In genomic region chr12:7907009-7907408, GRCh38 we compare ENCODE assay signal across 8 cellular contexts. TPM values are rescaled to one million over a fixed set of nuclear protein-coding genes. Genes with fewer than 3 reads are reported as not detected.
DNase-seq lines count a peak whose midpoint lies in the region; FAIRE-seq and TF ChIP-seq lines count a peak whose summit lies in the region.

No MANE protein-coding gene starts in this region.

- no peak for TF ChIP-seq POLR2A in thyroid gland (IDR thresholded peaks at IDR 0.05)

- H3K9me3 ChIP-seq in thyroid gland = no peaks in the 10 kb centered on the region

- H3K4me1 ChIP-seq in thyroid gland = no peaks in the 10 kb centered on the region

- no peak for FAIRE-seq in urothelium cell line (lab: Jason Lieb, UNC)

- intact Hi-C loops in thyroid gland (cut with DNase I) = no loop called here

- peak; percentile 4 for DNase-seq in AG09309 (ENCODE audit: low read depth)
- peak; percentile 57 for DNase-seq in H7
- DNase-seq in RPMI7951 (ENCODE audit: low read depth) = peak; percentile 58
- DNase-seq in germinal center (ENCODE audit: low spot score) = peak; percentile 23
- DNase-seq in urothelium cell line (ENCODE audit: low spot score) = peak; percentile 79
- DNase-seq in NCI-H1694 treated with DMSO at 0.1 percent for 48 hours (lab: John Stamatoyannopoulos, UW) = no peak
- DNase-seq in thyroid gland = no peak
- DNase-seq in activated effector memory CD4-positive, alpha-beta T cell treated with Interleukin-2 at 50 U/mL for 16 hours = no peak

- H3K27me3 ChIP-seq in H7 (ENCODE audit: control insufficient read depth, insufficient read depth, low read length) = no peaks in the 10 kb centered on the region
- no peaks in the 10 kb centered on the region for H3K27me3 ChIP-seq in thyroid gland

- no peak overlapping the region for H3K27ac ChIP-seq in thyroid gland

- H3K36me3 ChIP-seq in H7 (replicated peaks; ENCODE audit: control insufficient read depth, insufficient read depth, low read length) = no peaks in the 10 kb centered on the region
- H3K36me3 ChIP-seq in thyroid gland = no peaks in the 10 kb centered on the region

- TF ChIP-seq CTCF in AG09309 (IDR thresholded peaks at IDR 0.05; ENCODE audit: control insufficient read depth, insufficient read depth, low read depth, low read length, missing control alignments) = peak; percentile 41
- TF ChIP-seq CTCF in thyroid gland (IDR thresholded peaks at IDR 0.05) = no peak

- 32 to 37% methylated on average over 3 of the region's 3 CpGs for WGBS in thyroid gland, 2 donors

- H3K4me3 ChIP-seq in AG09309 (ENCODE audit: control insufficient read depth, low read depth, low read length) (no peak overlapping the region), H7 (ENCODE audit: insufficient read depth, low read depth, low read length) (no peak overlapping the region), thyroid gland (replicated peaks in 1 of 3) (no peak overlapping the region)

RNA-seq across cellular contexts. Expression of gene SLC2A3, which starts 29.0 kb away (rescaled TPM):
- total RNA-seq in H7 (2014; rRNA removed; shearing (Covaris generic)) = 289 and 357 TPM in 2 replicates
- 20.1 and 20.6 TPM in 2 replicates for total RNA-seq in RPMI7951 (2014; rRNA removed; shearing (Covaris generic))
- total RNA-seq in thyroid gland = 10 to 100 TPM in 2 of 4 donors, 1 to 10 TPM in 2; 9.2 to 81.0 (median 40.1) TPM

RNA-seq across cellular contexts. Expression of gene SLC2A14, which starts 34.3 kb away (rescaled TPM):
- 1.4 and 1.7 TPM in 2 replicates for total RNA-seq in H7 (2014; rRNA removed; shearing (Covaris generic))
- total RNA-seq in RPMI7951 (2014; rRNA removed; shearing (Covaris generic)) = 0.10 and 0.12 TPM in 2 replicates
- total RNA-seq in thyroid gland = under 1 TPM in 1 of 4 donors, not detected in 3; 0.40 TPM

Comparison
In these comparisons a context has a peak if more than half of its experiments do, and no peak if none do; other contexts are left out.
1. DNase-seq: peak in AG09309 (single experiment), H7 (single experiment), RPMI7951 (single experiment), germinal center (single experiment) and urothelium cell line (single experiment); none in NCI-H1694 treated with DMSO at 0.1 percent for 48 hours (single experiment), thyroid gland (0 of 2) and activated effector memory CD4-positive, alpha-beta T cell treated with Interleukin-2 at 50 U/mL for 16 hours (single experiment).